ENCODE assay signal across 19 cellular contexts in genomic region chr2:233428438-233428837, GRCh38.
DNase-seq lines count a peak whose midpoint lies in the region; ATAC-seq and TF ChIP-seq lines count a peak whose summit lies in the region.
"Had no signal": no experiment of that assay in that cellular context is flagged by ENCODE, and none has a peak within 500 bp of the region (broad histone marks: within the 10 kb centered on the region; RNA-seq: fewer than 3 reads in every experiment).

No MANE protein-coding gene starts in this region.

- intact Hi-C loops in cardiac septum (cut with DNase I): no loop called here
- intact Hi-C loops in psoas muscle (cut with DNase I): no loop called here
- intact Hi-C loops in ovary (cut with DNase I): no loop called here

- no peak for TF ChIP-seq POLR2A in ovary (IDR thresholded peaks at IDR 0.05)

- DNase-seq in right atrium auricular region (ENCODE audit: low spot score): peak; percentile 43
- DNase-seq in cardiac septum (ENCODE audit: low spot score): no peak
- peak; percentile 21 for DNase-seq in ecto neural progenitor cell (ENCODE audit: low spot score)
- no peak for DNase-seq in psoas muscle
- DNase-seq in ureter (ENCODE audit: low spot score): peak; percentile 13
- no peak for DNase-seq in ovary
- no peak for DNase-seq in retina
- DNase-seq: anterior cingulate cortex, NCI-H1048, NCI-H187, NCI-H526, SJCRH30, T-helper 1 cell had no signal

- H3K4me1 ChIP-seq in right atrium auricular region (peaks cover 0 to 63% of the 10 kb centered on the region in 2 donors), psoas muscle (peaks cover 76% of the 10 kb centered on the region), ovary (ENCODE audit: insufficient read depth) (no peaks in the 10 kb centered on the region)

- H3K27me3 ChIP-seq in right atrium auricular region: no peaks in the 10 kb centered on the region
- H3K27me3 ChIP-seq in psoas muscle (ENCODE audit: insufficient read depth in 3 of 3, low read length in 2 of 3): no peaks in the 10 kb centered on the region
- no peaks in the 10 kb centered on the region for H3K27me3 ChIP-seq in ovary
- H3K27me3 ChIP-seq: cardiac muscle cell, heart left ventricle, SJCRH30 had no signal

- peak overlapping the region; percentile 81 to 93 for H3K27ac ChIP-seq in right atrium auricular region
- H3K27ac ChIP-seq in psoas muscle: peak overlapping the region; percentile 96
- no peak overlapping the region for H3K27ac ChIP-seq in ovary
- H3K27ac ChIP-seq: coronary artery, SJCRH30, skin epidermis had no signal

- TF ChIP-seq CTCF in right atrium auricular region (IDR thresholded peaks at IDR 0.05) (no peak), psoas muscle (IDR thresholded peaks at IDR 0.05) (no peak), ovary (IDR thresholded peaks at IDR 0.05) (no peak)

- no peaks in the 10 kb centered on the region for H3K36me3 ChIP-seq in right atrium auricular region
- peaks cover 0 to 9% of the 10 kb centered on the region in 2 donors for H3K36me3 ChIP-seq in psoas muscle (ENCODE audit: insufficient read depth in 1 of 2, low read depth in 1 of 2)
- no peaks in the 10 kb centered on the region for H3K36me3 ChIP-seq in ovary
- H3K36me3 ChIP-seq: cardiac muscle cell, heart left ventricle had no signal

- H3K4me3 ChIP-seq in right atrium auricular region: no peak overlapping the region
- peak overlapping the region; percentile 77 for H3K4me3 ChIP-seq in psoas muscle
- H3K4me3 ChIP-seq in ovary: no peak overlapping the region
- H3K4me3 ChIP-seq: cardiac muscle cell, coronary artery, heart left ventricle, SJCRH30, skin epidermis had no signal

- peak in 2 of 4 donors; percentile 1 to 5 for ATAC-seq in psoas muscle
- ATAC-seq: activated CD4-positive, CD25-positive, alpha-beta regulatory T cell treated with anti-CD3 and anti-CD28 coated beads, Interleukin-2, amount 50 U/mL, for 24 hours; HCT116 had no signal

- H3K9me3 ChIP-seq in right atrium auricular region: no peaks in the 10 kb centered on the region
- H3K9me3 ChIP-seq in psoas muscle: no peaks in the 10 kb centered on the region
- no peaks in the 10 kb centered on the region for H3K9me3 ChIP-seq in ovary
- H3K9me3 ChIP-seq: SJCRH30 had no signal

- TF ChIP-seq EP300 in ovary (IDR thresholded peaks at IDR 0.05): no peak

- 47 to 66% (median 52%) methylated on average over 7 of the region's 7 CpGs for WGBS in psoas muscle, 3 donors
- WGBS in ovary, 3 donors: 95 to 98% (median 96%) methylated on average over 7 of the region's 7 CpGs

Comparison
In these comparisons a context has a peak if more than half of its experiments do, and no peak if none do; other contexts are left out.
1. DNase-seq: peak in right atrium auricular region (single experiment), ecto neural progenitor cell (single experiment) and ureter (single experiment); none in cardiac septum (single experiment), psoas muscle (0 of 2), ovary (0 of 5) and retina (single experiment).
2. H3K27ac ChIP-seq: peak in right atrium auricular region (2 of 2) and psoas muscle (single experiment); none in ovary (0 of 2).